In the genomic region with DNA sequence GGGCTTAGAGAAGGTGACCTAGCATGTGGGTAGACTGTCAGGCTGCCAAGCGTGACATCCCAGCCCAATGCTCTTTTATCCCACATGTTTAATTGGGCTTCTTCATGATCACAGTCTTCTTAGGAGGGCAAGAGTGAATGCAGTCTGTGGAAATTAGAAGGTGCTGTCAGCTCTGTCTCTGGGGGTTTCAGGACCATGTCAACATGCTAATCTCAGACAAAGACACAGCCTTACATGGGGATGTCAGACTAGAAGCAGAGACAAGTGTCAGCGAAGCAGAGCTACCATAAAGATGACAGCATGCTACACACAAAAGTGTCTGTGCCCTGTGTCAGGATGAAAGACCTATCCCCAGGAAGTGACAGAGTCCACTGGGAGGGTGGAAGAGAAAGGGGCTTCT, we compare ENCODE assay signal across 6 cellular contexts.
"Had no signal": no experiment of that assay in that cellular context is flagged by ENCODE, and none has a peak within 500 bp of the region (broad histone marks: within the 10 kb centered on the region; RNA-seq: fewer than 3 reads in every experiment).

No MANE protein-coding gene starts in this region.

- H3K4me3 Mint-ChIP-seq: GM23338, H9, IgD-negative memory B cell had no signal

- H3K4me3 ChIP-seq: GM23338 had no signal

- DNase-seq: H9, HCEC 1CT had no signal

- H3K9me3 Mint-ChIP-seq: GM23338, H9, IgD-negative memory B cell had no signal

- H3K27ac ChIP-seq: HL-60 had no signal

- ATAC-seq: HepG2 had no signal

- H3K4me2 ChIP-seq: GM23338 had no signal

- H2AFZ ChIP-seq: GM23338 had no signal

- H3K36me3 Mint-ChIP-seq: IgD-negative memory B cell had no signal

- H3K27ac Mint-ChIP-seq: GM23338, H9 had no signal
